ENCODE assay signal across 1 cellular context in genomic region chrX:41333994-41334865, GRCh38.
TF ChIP-seq lines count a peak whose summit lies in the region.

TSS of gene DDX3X (plus strand) at chrX:41334162. CDS start at chrX:41334253, 91 bp downstream.

TF ChIP-seq in GM12878, 131 proteins besides CTCF, POLR2A, EP300 and RAD21 (continued from another document):
- TF ChIP-seq, protein P1, sequence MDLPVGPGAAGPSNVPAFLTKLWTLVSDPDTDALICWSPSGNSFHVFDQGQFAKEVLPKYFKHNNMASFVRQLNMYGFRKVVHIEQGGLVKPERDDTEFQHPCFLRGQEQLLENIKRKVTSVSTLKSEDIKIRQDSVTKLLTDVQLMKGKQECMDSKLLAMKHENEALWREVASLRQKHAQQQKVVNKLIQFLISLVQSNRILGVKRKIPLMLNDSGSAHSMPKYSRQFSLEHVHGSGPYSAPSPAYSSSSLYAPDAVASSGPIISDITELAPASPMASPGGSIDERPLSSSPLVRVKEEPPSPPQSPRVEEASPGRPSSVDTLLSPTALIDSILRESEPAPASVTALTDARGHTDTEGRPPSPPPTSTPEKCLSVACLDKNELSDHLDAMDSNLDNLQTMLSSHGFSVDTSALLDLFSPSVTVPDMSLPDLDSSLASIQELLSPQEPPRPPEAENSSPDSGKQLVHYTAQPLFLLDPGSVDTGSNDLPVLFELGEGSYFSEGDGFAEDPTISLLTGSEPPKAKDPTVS (IDR thresholded peaks at IDR 0.05; ENCODE audit: low read depth, low read length) = no peak
- TF ChIP-seq ZNF592 (IDR thresholded peaks at IDR 0.05) (no peak), POU2F2 (IDR thresholded peaks at IDR 0.05; ENCODE audit: borderline replicate concordance, low read depth, low read length) (peak; percentile 99), EGR1 (IDR thresholded peaks at IDR 0.05; ENCODE audit: borderline replicate concordance in 1 of 2, low read depth in 2 of 2, low read length in 2 of 2) (peak; percentile 23 to 56; a peak in 2 of 3 replicates), E2F8 (IDR thresholded peaks at IDR 0.05; ENCODE audit: low read depth, partially characterized antibody) (peak; percentile 65), BMI1 (IDR thresholded peaks at IDR 0.05; ENCODE audit: borderline replicate concordance) (no peak), IRF4 (IDR thresholded peaks at IDR 0.05; ENCODE audit: low read depth, low read length) (no peak; the same call in 1 of the 2 replicates), ZNF207 (IDR thresholded peaks at IDR 0.05; ENCODE audit: borderline replicate concordance) (peak; percentile 87; the same call in 1 of the 2 replicates), ZNF24 (IDR thresholded peaks at IDR 0.05) (0 out of 2 replicates have a peak, but pooled peaks have one; percentile 7), ESRRA (IDR thresholded peaks at IDR 0.05; ENCODE audit: low read length) (no peak), IKZF2 (IDR thresholded peaks at IDR 0.05) (0 out of 4 replicates have a peak, but pooled peaks of 1 of the 2 experiments have one; percentile 11), CEBPB (IDR thresholded peaks at IDR 0.05; ENCODE audit: borderline replicate concordance in 1 of 2, low read depth in 2 of 2, low read length in 2 of 2) (no peak), SUZ12 (IDR thresholded peaks at IDR 0.05; ENCODE audit: unreplicated experiment) (no peak), KDM1A (IDR thresholded peaks at IDR 0.05; ENCODE audit: borderline replicate concordance) (no peak), SPI1 (IDR thresholded peaks at IDR 0.05; ENCODE audit: borderline replicate concordance, insufficient read depth, low read depth, low read length) (peak; percentile 74), ZSCAN29 (IDR thresholded peaks at IDR 0.05) (no peak), SIN3A (IDR thresholded peaks at IDR 0.05; ENCODE audit: low read depth, low read length) (no peak; the same call in 1 of the 2 replicates), MTA3 (IDR thresholded peaks at IDR 0.05; ENCODE audit: borderline replicate concordance, low read length) (no peak), IKZF1 (conservative IDR thresholded peaks at IDR 0.05) (peak; percentile 86), PAX8 (IDR thresholded peaks at IDR 0.05) (no peak), HCFC1 (IDR thresholded peaks at IDR 0.05; ENCODE audit: low read length) (peak; percentile 44), IRF5 (IDR thresholded peaks at IDR 0.05; ENCODE audit: borderline replicate concordance) (no peak), E4F1 (IDR thresholded peaks at IDR 0.05; ENCODE audit: borderline replicate concordance, partially characterized antibody) (no peak), CBX3 (IDR thresholded peaks at IDR 0.05; ENCODE audit: borderline replicate concordance, low read depth) (no peak), GABPA (IDR thresholded peaks at IDR 0.05; ENCODE audit: low read depth) (no peak), BCL11A (IDR thresholded peaks at IDR 0.05; ENCODE audit: low read depth, low read length) (0 out of 2 replicates have a peak, but pooled peaks have one; percentile 4)
- TF ChIP-seq, protein P2, sequence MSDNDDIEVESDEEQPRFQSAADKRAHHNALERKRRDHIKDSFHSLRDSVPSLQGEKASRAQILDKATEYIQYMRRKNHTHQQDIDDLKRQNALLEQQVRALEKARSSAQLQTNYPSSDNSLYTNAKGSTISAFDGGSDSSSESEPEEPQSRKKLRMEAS (IDR thresholded peaks at IDR 0.05; ENCODE audit: low read depth, low read length) = no peak; the same call in 1 of the 2 replicates
- TF ChIP-seq, protein P3, sequence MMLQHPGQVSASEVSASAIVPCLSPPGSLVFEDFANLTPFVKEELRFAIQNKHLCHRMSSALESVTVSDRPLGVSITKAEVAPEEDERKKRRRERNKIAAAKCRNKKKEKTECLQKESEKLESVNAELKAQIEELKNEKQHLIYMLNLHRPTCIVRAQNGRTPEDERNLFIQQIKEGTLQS (IDR thresholded peaks at IDR 0.05; ENCODE audit: borderline replicate concordance, extremely low read depth, low read depth, low read length) = no peak
- TF ChIP-seq, protein P4, sequence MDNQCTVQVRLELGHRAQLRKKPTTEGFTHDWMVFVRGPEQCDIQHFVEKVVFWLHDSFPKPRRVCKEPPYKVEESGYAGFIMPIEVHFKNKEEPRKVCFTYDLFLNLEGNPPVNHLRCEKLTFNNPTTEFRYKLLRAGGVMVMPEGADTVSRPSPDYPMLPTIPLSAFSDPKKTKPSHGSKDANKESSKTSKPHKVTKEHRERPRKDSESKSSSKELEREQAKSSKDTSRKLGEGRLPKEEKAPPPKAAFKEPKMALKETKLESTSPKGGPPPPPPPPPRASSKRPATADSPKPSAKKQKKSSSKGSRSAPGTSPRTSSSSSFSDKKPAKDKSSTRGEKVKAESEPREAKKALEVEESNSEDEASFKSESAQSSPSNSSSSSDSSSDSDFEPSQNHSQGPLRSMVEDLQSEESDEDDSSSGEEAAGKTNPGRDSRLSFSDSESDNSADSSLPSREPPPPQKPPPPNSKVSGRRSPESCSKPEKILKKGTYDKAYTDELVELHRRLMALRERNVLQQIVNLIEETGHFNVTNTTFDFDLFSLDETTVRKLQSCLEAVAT (IDR thresholded peaks at IDR 0.05) = peak; percentile 88
